Comparison of ENCODE assay signal across 18 cellular contexts in genomic region chr5:602466-603035, GRCh38.
"Had no signal": no experiment of that assay in that cellular context is flagged by ENCODE, and none has a peak within 500 bp of the region (broad histone marks: within the 10 kb centered on the region; RNA-seq: fewer than 3 reads in every experiment).

No MANE protein-coding gene starts in this region.

- H3K36me3 ChIP-seq: heart right ventricle, right atrium auricular region, suprapubic skin, tibial nerve had no signal

- H3K27me3 ChIP-seq: right atrium auricular region had no signal

- H3K27ac ChIP-seq: epithelial cell of prostate, heart right ventricle, psoas muscle, right atrium auricular region, suprapubic skin, tibial nerve had no signal

- DNase-seq: activated CD4-positive, alpha-beta memory T cell treated with anti-CD3 and anti-CD28 coated beads, Interleukin-2, amount 10 ng/mL, durations not matched to agents 7 days and 5 days; activated CD4-positive, alpha-beta T cell treated with anti-CD3 and anti-CD28 coated beads for 48 hours; activated naive CD4-positive, alpha-beta T cell treated with Interleukin-2 at 50 U/mL for 16 hours; amygdala; cortex of kidney; heart right ventricle; midbrain; natural killer cell; stimulated activated CD4-positive, alpha-beta T cell treated with anti-CD3 and anti-CD28 coated beads, Interleukin-12 subunit alpha, Interleukin-12 subunit beta, amount 100 ng/mL, for 4 hours; stimulated activated CD4-positive, alpha-beta T cell treated with anti-CD3 and anti-CD28 coated beads, Interleukin-1b, Interleukin-23, amount 100 ng/mL, for 48 hours had no signal

- ATAC-seq: activated T-helper 17 cell treated with anti-CD3 and anti-CD28 coated beads, Interleukin-2, amount 50 U/mL, for 72 hours; natural killer cell; psoas muscle; stimulated activated effector memory CD8-positive, alpha-beta T cell treated with anti-CD3 and anti-CD28 coated beads, Interleukin-12 subunit alpha, Interleukin-12 subunit beta, amount 100 ng/mL, for 72 hours; stimulated activated naive CD8-positive, alpha-beta T cell treated with anti-CD3 and anti-CD28 coated beads, Interleukin-15, amount 100 ng/mL, for 72 hours had no signal

- H3K36me3 Mint-ChIP-seq: natural killer cell; stimulated activated effector memory CD8-positive, alpha-beta T cell treated with anti-CD3 and anti-CD28 coated beads, Interleukin-12 subunit alpha, Interleukin-12 subunit beta, amount 100 ng/mL, for 72 hours had no signal

- H3K4me1 ChIP-seq: heart right ventricle, psoas muscle, right atrium auricular region, suprapubic skin had no signal

- H3K27ac Mint-ChIP-seq: activated CD4-positive, alpha-beta memory T cell treated with anti-CD3 and anti-CD28 coated beads, Interleukin-2, amount 10 ng/mL, durations not matched to agents 7 days and 5 days; activated T-helper 17 cell treated with anti-CD3 and anti-CD28 coated beads, Interleukin-2, amount 50 U/mL, for 72 hours; natural killer cell; stimulated activated effector memory CD8-positive, alpha-beta T cell treated with anti-CD3 and anti-CD28 coated beads, Interleukin-12 subunit alpha, Interleukin-12 subunit beta, amount 100 ng/mL, for 72 hours; stimulated activated naive CD8-positive, alpha-beta T cell treated with anti-CD3 and anti-CD28 coated beads, Interleukin-15, amount 100 ng/mL, for 72 hours had no signal

- H3K4me3 ChIP-seq: heart right ventricle, psoas muscle, right atrium auricular region, suprapubic skin, tibial nerve had no signal

- H3K9me3 Mint-ChIP-seq: activated CD4-positive, alpha-beta memory T cell treated with anti-CD3 and anti-CD28 coated beads, Interleukin-2, amount 10 ng/mL, durations not matched to agents 7 days and 5 days; activated T-helper 17 cell treated with anti-CD3 and anti-CD28 coated beads, Interleukin-2, amount 50 U/mL, for 72 hours; natural killer cell; stimulated activated effector memory CD8-positive, alpha-beta T cell treated with anti-CD3 and anti-CD28 coated beads, Interleukin-12 subunit alpha, Interleukin-12 subunit beta, amount 100 ng/mL, for 72 hours; stimulated activated naive CD8-positive, alpha-beta T cell treated with anti-CD3 and anti-CD28 coated beads, Interleukin-15, amount 100 ng/mL, for 72 hours had no signal

- H3K9me3 ChIP-seq: heart right ventricle, psoas muscle, right atrium auricular region, suprapubic skin, tibial nerve had no signal

- H3K4me3 Mint-ChIP-seq: activated CD4-positive, alpha-beta memory T cell treated with anti-CD3 and anti-CD28 coated beads, Interleukin-2, amount 10 ng/mL, durations not matched to agents 7 days and 5 days; activated T-helper 17 cell treated with anti-CD3 and anti-CD28 coated beads, Interleukin-2, amount 50 U/mL, for 72 hours; natural killer cell; stimulated activated effector memory CD8-positive, alpha-beta T cell treated with anti-CD3 and anti-CD28 coated beads, Interleukin-12 subunit alpha, Interleukin-12 subunit beta, amount 100 ng/mL, for 72 hours; stimulated activated naive CD8-positive, alpha-beta T cell treated with anti-CD3 and anti-CD28 coated beads, Interleukin-15, amount 100 ng/mL, for 72 hours had no signal
